ENCODE assay signal across 18 cellular contexts in genomic region chr2:196290149-196290548, GRCh38.
"Had no signal": no experiment of that assay in that cellular context is flagged by ENCODE, and none has a peak within 500 bp of the region (broad histone marks: within the 10 kb centered on the region; RNA-seq: fewer than 3 reads in every experiment).

No MANE protein-coding gene starts in this region.

- H3K4me3 Mint-ChIP-seq: activated T-helper 1 cell treated with anti-CD3 and anti-CD28 coated beads, Interleukin-12 subunit alpha, Interleukin-12 subunit beta, Interleukin-2, Interleukin-4 antibody, amounts not matched to agents 30 ng/mL and 10 ng/mL and 1 ng/mL, durations not matched to agents 14 hours and 24 hours and 36 hours; nephron had no signal

- H3K27me3 ChIP-seq: colonic mucosa, gastrocnemius medialis, right lobe of liver, SJSA1, spleen, upper lobe of right lung had no signal

- ATAC-seq: gastrocnemius medialis, mucosa of descending colon, right lobe of liver, upper lobe of right lung had no signal

- H3K4me1 ChIP-seq: prostate gland, right lobe of liver had no signal

- H3K27ac ChIP-seq: colonic mucosa, gastrocnemius medialis, right lobe of liver, SJSA1, upper lobe of right lung had no signal

- H3K9me3 ChIP-seq: colonic mucosa, gastrocnemius medialis, mucosa of descending colon, prostate gland, right lobe of liver, SJSA1, spleen, upper lobe of right lung had no signal

- H3K36me3 ChIP-seq: colonic mucosa, gastrocnemius medialis, prostate gland, right lobe of liver, SJSA1, upper lobe of right lung had no signal

- DNase-seq: activated CD4-positive, alpha-beta T cell treated with anti-CD3 and anti-CD28 coated beads for 48 hours; activated naive CD4-positive, alpha-beta T cell treated with Interleukin-2 at 50 U/mL for 16 hours; caudate nucleus; colonic mucosa; gastrocnemius medialis; hypothalamus; mucosa of descending colon; right lobe of liver; spleen; stimulated activated CD4-positive, alpha-beta T cell treated with anti-CD3 and anti-CD28 coated beads, Interleukin-1b, Interleukin-23, amount 100 ng/mL, for 48 hours; stimulated activated naive CD4-positive, alpha-beta T cell treated with Interleukin-2 at 50 U/mL for 16 hours; T-helper 9 cell; upper lobe of right lung had no signal

- H3K4me3 ChIP-seq: colonic mucosa, gastrocnemius medialis, lung, mucosa of descending colon, prostate gland, right lobe of liver, SJSA1, spleen, upper lobe of right lung had no signal

- H3K9me3 Mint-ChIP-seq: activated T-helper 1 cell treated with anti-CD3 and anti-CD28 coated beads, Interleukin-12 subunit alpha, Interleukin-12 subunit beta, Interleukin-2, Interleukin-4 antibody, amounts not matched to agents 30 ng/mL and 10 ng/mL and 1 ng/mL, durations not matched to agents 14 hours and 24 hours and 36 hours; nephron had no signal

- H3K27ac Mint-ChIP-seq: activated T-helper 1 cell treated with anti-CD3 and anti-CD28 coated beads, Interleukin-12 subunit alpha, Interleukin-12 subunit beta, Interleukin-2, Interleukin-4 antibody, amounts not matched to agents 30 ng/mL and 10 ng/mL and 1 ng/mL, durations not matched to agents 14 hours and 24 hours and 36 hours; nephron had no signal
